In genomic region chr7:151837285-151838042, GRCh38 we compare ENCODE assay signal across 14 cellular contexts. TPM values are rescaled to one million over a fixed set of nuclear protein-coding genes. Genes with fewer than 3 reads are reported as not detected.
DNase-seq lines count a peak whose midpoint lies in the region; ATAC-seq and TF ChIP-seq lines count a peak whose summit lies in the region.
"Had no signal": no experiment of that assay in that cellular context is flagged by ENCODE, and none has a peak within 500 bp of the region (broad histone marks: within the 10 kb centered on the region; RNA-seq: fewer than 3 reads in every experiment).

No MANE protein-coding gene starts in this region.

- H3K27me3 Mint-ChIP-seq in CD14-positive monocyte (ENCODE audit: low read depth in 3 of 3) (peaks cover 0 to 8% (median 0%) of the 10 kb centered on the region in 3 donors), nephron (ENCODE audit: low read depth) (peaks cover 47% of the 10 kb centered on the region)

- H2BK5ac ChIP-seq in IMR-90 (ENCODE audit: low read depth, low read length, poor library complexity, severe bottlenecking) = no peak overlapping the region

- no peak overlapping the region for H2BK15ac ChIP-seq in IMR-90 (ENCODE audit: low read depth, low read length)

- no peak overlapping the region for H2AK5ac ChIP-seq in IMR-90 (ENCODE audit: low read depth, low read length)

- H3K9me3 Mint-ChIP-seq in CD14-positive monocyte (peaks cover 0 to 2% (median 0%) of the 10 kb centered on the region in 7 donors), nephron (no peaks in the 10 kb centered on the region)
- H3K9me3 Mint-ChIP-seq: activated naive CD4-positive, alpha-beta T cell treated with anti-CD3 and anti-CD28 coated beads, Interleukin-2, amount 50 U/mL, for 72 hours had no signal

- in situ Hi-C loops in IMR-90 (cut with MboI; ENCODE audit: low sequenced_read_pairs) = no loop called here

- BruUV-seq in IMR-90 (replicated peaks; lab: Mats Ljungman, UMichigan) = no TSS peak

- no peak overlapping the region for H3K14ac ChIP-seq in IMR-90 (replicated peaks; ENCODE audit: low read depth, low read length)

- no peak overlapping the region for H3K4me3 ChIP-seq in IMR-90 (ENCODE audit: insufficient read depth, low read depth, low read length)

- H2BK120ac ChIP-seq in IMR-90 (ENCODE audit: low read depth, low read length) = no peak overlapping the region

- no peaks in the 10 kb centered on the region for H3K9me1 ChIP-seq in IMR-90 (ENCODE audit: insufficient read depth, low read length)

- H3K27me3 ChIP-seq in IMR-90 (ENCODE audit: control insufficient read depth, insufficient read depth, low read length) = peaks cover 32% of the 10 kb centered on the region; the same call in 1 of the 2 replicates

- CTCF ChIA-PET in IMR-90 (lab: Yijun Ruan, JAX) = no interaction called here

- peaks cover 46% of the 10 kb centered on the region for H3K4me1 Mint-ChIP-seq in CD14-positive monocyte
- H3K4me1 Mint-ChIP-seq in nephron = peaks cover 10% of the 10 kb centered on the region

- no peak for TF ChIP-seq CTCF in CD14-positive monocyte (IDR thresholded peaks at IDR 0.05)
- no peak for TF ChIP-seq CTCF in IMR-90 (conservative IDR thresholded peaks at IDR 0.05; ENCODE audit: low read depth, low read length)
- no peak for TF ChIP-seq CTCF in nephron (IDR thresholded peaks at IDR 0.05; ENCODE audit: unreplicated experiment in 3 of 3)

- no peak for TF ChIP-seq POLR2A in IMR-90 (IDR thresholded peaks at IDR 0.05; ENCODE audit: low read depth, low read length)

- peaks cover 28 to 39% of the 10 kb centered on the region in 2 donors for H3K36me3 Mint-ChIP-seq in CD14-positive monocyte
- no peaks in the 10 kb centered on the region for H3K36me3 Mint-ChIP-seq in nephron (ENCODE audit: low read depth)
- H3K36me3 Mint-ChIP-seq: activated naive CD4-positive, alpha-beta T cell treated with anti-CD3 and anti-CD28 coated beads, Interleukin-2, amount 50 U/mL, for 72 hours had no signal

- H3K27ac Mint-ChIP-seq in CD14-positive monocyte (peak overlapping the region; percentile 94 to 97 (median 95)), nephron (peak overlapping the region; percentile 19 to 47 (median 27))

- no peak overlapping the region for H4K8ac ChIP-seq in IMR-90 (ENCODE audit: low read depth in 2 of 2, low read length in 2 of 2)

- H3K4me1 ChIP-seq in IMR-90 (ENCODE audit: control insufficient read depth, insufficient read depth, low read length) = no peaks in the 10 kb centered on the region

- peak overlapping the region; percentile 69 to 84 for H3K4me3 Mint-ChIP-seq in CD14-positive monocyte
- H3K4me3 Mint-ChIP-seq in nephron = peak overlapping the region in 1 of 3 experiments; percentile 26

- WGBS in IMR-90 (ENCODE audit: extremely low coverage in 2 of 2, insufficient read length in 1 of 2), 2 experiments = no CpG with 5 or more reads among the region's 25 CpGs

- H3K56ac ChIP-seq in IMR-90 (ENCODE audit: extremely low read depth, insufficient read depth, low read length) = no peak overlapping the region

- no peak overlapping the region for H3K4ac ChIP-seq in IMR-90 (ENCODE audit: low read depth, low read length)

- intact Hi-C loops in CD14-positive monocyte (cut with micrococcal nuclease) = loop anchor here in 1 of 2 donors (2.0 to 5.0 kb wide), 2 partner anchors 31 to 40 kb away; partner anchors contain the start of gene PRKAG2
- intact Hi-C loops in IMR-90 (cut with micrococcal nuclease) = no loop called here

- no peak overlapping the region for H3K27ac ChIP-seq in IMR-90 (ENCODE audit: insufficient read depth, low read length)
- H3K27ac ChIP-seq in cingulate gyrus (ENCODE audit: low read depth, low read length) = peak overlapping the region; percentile 39

- H3K36me3 ChIP-seq in IMR-90 (ENCODE audit: control insufficient read depth, insufficient read depth, low read length) = no peaks in the 10 kb centered on the region

- H3K9ac ChIP-seq in IMR-90 (ENCODE audit: low read depth, low read length) = no peak overlapping the region

- H3K18ac ChIP-seq in IMR-90 (ENCODE audit: low read depth, low read length) = no peak overlapping the region

- H4K91ac ChIP-seq in IMR-90 (ENCODE audit: insufficient read depth, low read depth, low read length) = no peak overlapping the region

- no peak for TF ChIP-seq RAD21 in IMR-90 (IDR thresholded peaks at IDR 0.05; ENCODE audit: low read length)

- H3K79me1 ChIP-seq in IMR-90 (ENCODE audit: low read depth in 1 of 2, low read length in 2 of 2) = no peaks in the 10 kb centered on the region

- H2AK9ac ChIP-seq in IMR-90 (replicated peaks; ENCODE audit: low read depth, low read length, poor library complexity) = peak overlapping the region; percentile 28

- DNase-seq in CD14-positive monocyte (ENCODE audit: low spot score) (no peak), IMR-90 (no peak), NCI-H1092 (lab: John Stamatoyannopoulos, UW) (no peak)
- DNase-seq in activated CD4-positive, alpha-beta T cell treated with anti-CD3 and anti-CD28 coated beads for 48 hours = no peak
- DNase-seq in activated CD4-positive, alpha-beta T cell treated with anti-CD3 and anti-CD28 coated beads, Interleukin-2, amount 50 U/mL, for 1 hour = no peak
- DNase-seq: foreskin fibroblast; kidney glomerular epithelial cell; NCI-H1694 treated with DMSO at 0.1 percent for 48 hours; NK-92 treated with Interleukin-12 subunit alpha and Interleukin-12 subunit beta, amount 100 ng/mL, for 24 hours; stimulated activated CD4-positive, alpha-beta T cell treated with anti-CD3 and anti-CD28 coated beads, Interleukin-15, amount 100 ng/mL, for 24 hours had no signal

- dilution Hi-C loops in IMR-90 (cut with HindIII; ENCODE audit: low sequenced_read_pairs, unreplicated experiment) = no loop called here

- H4K5ac ChIP-seq in IMR-90 (ENCODE audit: low read depth, low read length) = no peak overlapping the region

- no peaks in the 10 kb centered on the region for H4K20me1 ChIP-seq in IMR-90 (ENCODE audit: insufficient read depth, low read length)

- no peak overlapping the region for H3K23ac ChIP-seq in IMR-90 (ENCODE audit: low read depth, low read length)

- POLR2A ChIA-PET in IMR-90 (lab: Charles Lee; ENCODE audit: unreplicated experiment) = no interaction called here

- no peaks in the 10 kb centered on the region for H3K9me3 ChIP-seq in IMR-90 (ENCODE audit: control insufficient read depth, insufficient read depth, low read length)

- no peak overlapping the region for H2BK20ac ChIP-seq in IMR-90 (ENCODE audit: low read depth, low read length)

- H3K4me2 ChIP-seq in IMR-90 (ENCODE audit: low read depth, low read length) = no peak overlapping the region

- H2AFZ ChIP-seq in IMR-90 (replicated peaks; ENCODE audit: low read length, poor library complexity) = no peak overlapping the region

- ATAC-seq in IMR-90 (ENCODE audit: low read depth) (no peak), HG03571 (IDR thresholded peaks at IDR 0.05; ENCODE audit: unreplicated experiment) (no peak)
- ATAC-seq: activated naive CD4-positive, alpha-beta T cell treated with anti-CD3 and anti-CD28 coated beads, Interleukin-2, amount 50 U/mL, for 72 hours had no signal

TF ChIP-seq in IMR-90, 13 proteins besides CTCF, POLR2A, EP300 and RAD21:
- TF ChIP-seq SMC3 (IDR thresholded peaks at IDR 0.05; ENCODE audit: low read depth, low read length) (no peak), NFE2L2 (IDR thresholded peaks at IDR 0.05; ENCODE audit: low read depth, low read length) (no peak), ELK1 (IDR thresholded peaks at IDR 0.05; ENCODE audit: borderline replicate concordance, low read depth, low read length) (no peak), CEBPB (IDR thresholded peaks at IDR 0.05; ENCODE audit: low read depth, low read length) (no peak), MXI1 (IDR thresholded peaks at IDR 0.05; ENCODE audit: borderline replicate concordance, low read depth, low read length) (no peak), BHLHE40 (IDR thresholded peaks at IDR 0.05; ENCODE audit: low read depth, low read length) (no peak), RFX5 (IDR thresholded peaks at IDR 0.05; ENCODE audit: low read depth, low read length) (no peak), MAZ (IDR thresholded peaks at IDR 0.05; ENCODE audit: borderline replicate concordance, low read depth, low read length) (no peak), FOS (IDR thresholded peaks at IDR 0.05; ENCODE audit: low read depth, low read length) (no peak), CHD1 (IDR thresholded peaks at IDR 0.05; ENCODE audit: low read depth, low read length) (no peak), USF2 (IDR thresholded peaks at IDR 0.05; ENCODE audit: low read depth, low read length) (no peak), MAFK (IDR thresholded peaks at IDR 0.05; ENCODE audit: low read depth, low read length) (no peak), RCOR1 (IDR thresholded peaks at IDR 0.05; ENCODE audit: insufficient replicate concordance, low read length) (no peak)

RNA-seq across cellular contexts. Expression of gene PRKAG2, which starts 39.5 kb away (rescaled TPM):
- polyA plus RNA-seq in CD14-positive monocyte (10 to 100 TPM; 29.2 to 30.9 TPM), IMR-90 (2012; rRNA removed) (17.5 and 21.6 TPM in 2 replicates)
- total RNA-seq in IMR-90 (2012; rRNA removed) = 15.4 and 25.6 TPM in 2 replicates
- polyA plus RNA-seq in IMR-90 (2012; cell fraction: cytosol; rRNA removed) = 5.2 and 6.0 TPM in 2 replicates
- polyA plus RNA-seq in IMR-90 (2012; cell fraction: nucleus; rRNA removed; ENCODE audit: low replicate concordance) = 7.8 and 39.5 TPM in 2 replicates
